In genomic region chr5:110517396-110517795, GRCh38 we compare ENCODE assay signal across 16 cellular contexts.
DNase-seq lines count a peak whose midpoint lies in the region; ATAC-seq, FAIRE-seq and TF ChIP-seq lines count a peak whose summit lies in the region.
"Had no signal": no experiment of that assay in that cellular context is flagged by ENCODE, and none has a peak within 500 bp of the region (broad histone marks: within the 10 kb centered on the region; RNA-seq: fewer than 3 reads in every experiment).

No MANE protein-coding gene starts in this region.

- H3K23me2 ChIP-seq in H1 (ENCODE audit: low read depth, low read length), result no peaks in the 10 kb centered on the region

- no peak overlapping the region for H4K5ac ChIP-seq in H1 (ENCODE audit: insufficient read length, low read depth, low read length)

- TF ChIP-seq RAD21 in H1 (IDR thresholded peaks at IDR 0.05 in 1 of 2, conservative IDR thresholded peaks at IDR 0.05 in 1 of 2; ENCODE audit: low read depth in 2 of 2, low read length in 2 of 2), result no peak

- no peak for TF ChIP-seq POLR2A in H1 (IDR thresholded peaks at IDR 0.05; ENCODE audit: control extremely low read depth in 1 of 2, low read depth in 2 of 2, low read length in 2 of 2)

- no peak overlapping the region for H3K56ac ChIP-seq in H1 (replicated peaks; ENCODE audit: insufficient read length, low read depth, low read length)

- FAIRE-seq in H1 (lab: Jason Lieb, UNC), result peak; percentile 70
- FAIRE-seq: HTR-8/SVneo had no signal

- no peak overlapping the region for H2BK120ac ChIP-seq in H1 (replicated peaks; ENCODE audit: low read depth, low read length)

- H4K91ac ChIP-seq in H1 (replicated peaks; ENCODE audit: insufficient read length, low read length), result no peak overlapping the region

- H3K14ac ChIP-seq in H1 (ENCODE audit: insufficient read length), result no peak overlapping the region

- no peak overlapping the region for H3K4me3 Mint-ChIP-seq in stimulated activated effector memory CD8-positive, alpha-beta T cell treated with anti-CD3 and anti-CD28 coated beads, Interleukin-12 subunit alpha, Interleukin-12 subunit beta, amount 100 ng/mL, for 72 hours
- H3K4me3 Mint-ChIP-seq: CD8-positive, alpha-beta T cell had no signal

- H3K4me1 ChIP-seq in HUES64 (ENCODE audit: insufficient read depth, low read length) (peaks cover 18% of the 10 kb centered on the region), H1 (replicated peaks in 1 of 4; ENCODE audit: control insufficient read depth in 3 of 4, insufficient read depth in 4 of 4, low read length in 3 of 4) (peaks cover 0 to 9% (median 2%) of the 10 kb centered on the region in 4 experiments; a peak in 3 of 7 replicates)

- no peak overlapping the region for H3K4ac ChIP-seq in H1 (replicated peaks; ENCODE audit: insufficient read length, low read depth, low read length)

- H3K27ac ChIP-seq in HUES64 (ENCODE audit: low read depth, low read length) (peak overlapping the region; percentile 42), H1 (ENCODE audit: low read depth, low read length) (no peak overlapping the region)

- H3K36me3 ChIP-seq in HUES64 (ENCODE audit: insufficient read depth, low read length), result no peaks in the 10 kb centered on the region
- H3K36me3 ChIP-seq in H1 (ENCODE audit: control insufficient read depth in 2 of 4, insufficient read depth in 4 of 4, low read length in 3 of 4), result no peaks in the 10 kb centered on the region

- POLR2A ChIA-PET in H1 (lab: Charles Lee; ENCODE audit: partially characterized antibody), result interaction anchor here (0.7 to 2.0 kb wide), 3 partner anchors 12 to 19 kb away, joined by 3 to 6 read pairs (median 4); no protein-coding TSS in a partner anchor

- no peak overlapping the region for H3K9ac ChIP-seq in HUES64 (ENCODE audit: low read depth, low read length)
- H3K9ac ChIP-seq in H1 (replicated peaks in 1 of 4; ENCODE audit: extremely low read depth in 1 of 4, low read depth in 3 of 4, low read length in 3 of 4), result no peak overlapping the region

- H2BK20ac ChIP-seq in H1 (ENCODE audit: low read length), result peak overlapping the region; percentile 87; the same call in 1 of the 2 replicates

- peak overlapping the region; percentile 43; the same call in 1 of the 2 replicates for H2AFZ ChIP-seq in H1 (ENCODE audit: low read length)

- CTCF ChIA-PET in H1 (lab: Charles Lee; ENCODE audit: partially characterized antibody), result no interaction called here

- peaks cover 3% of the 10 kb centered on the region for H3K9me3 Mint-ChIP-seq in stimulated activated effector memory CD8-positive, alpha-beta T cell treated with anti-CD3 and anti-CD28 coated beads, Interleukin-12 subunit alpha, Interleukin-12 subunit beta, amount 100 ng/mL, for 72 hours

- H3K23ac ChIP-seq in H1 (ENCODE audit: insufficient read length), result no peak overlapping the region

- no peaks in the 10 kb centered on the region for H4K20me1 ChIP-seq in H1 (replicated peaks in 1 of 2; ENCODE audit: control insufficient read depth in 1 of 2, insufficient read depth in 2 of 2, low read length in 2 of 2)

- H3K9me3 ChIP-seq in HUES64 (ENCODE audit: insufficient read depth, low read depth, low read length) (0 out of 2 replicates have a peak, but pooled peaks cover 7% of the 10 kb centered on the region), H1 (ENCODE audit: insufficient read depth in 2 of 2, low read depth in 1 of 2, low read length in 1 of 2) (no peaks in the 10 kb centered on the region)

- no peak for TF ChIP-seq EP300 in H1 (IDR thresholded peaks at IDR 0.05; ENCODE audit: borderline replicate concordance in 1 of 2, low read depth in 2 of 2, low read length in 2 of 2)

- H3K4me3 ChIP-seq in HUES64 (ENCODE audit: low read length) (no peak overlapping the region), H1 (ENCODE audit: extremely low read depth in 1 of 4, insufficient read depth in 2 of 4, low read depth in 3 of 4, low read length in 4 of 4) (no peak overlapping the region)

- no peak for DNase-seq in H1 (ENCODE audit: low read depth in 1 of 2, low spot score in 2 of 2)
- DNase-seq in kidney tubule cell (ENCODE audit: low spot score), result peak; percentile 20
- no peak for DNase-seq in stimulated activated effector memory CD8-positive, alpha-beta T cell treated with anti-CD3 and anti-CD28 coated beads, Interleukin-12 subunit alpha, Interleukin-12 subunit beta, amount 100 ng/mL, for 72 hours (ENCODE audit: low spot score in 2 of 2)
- DNase-seq: CD8-positive, alpha-beta T cell; DND-41; GF-D8; HCEC 1CT; KG1; NCI-H1092; NCI-H345; SHP77 had no signal

- H4K8ac ChIP-seq in H1 (ENCODE audit: extremely low read depth, insufficient read depth, low read length), result no peak overlapping the region

- H2BK12ac ChIP-seq in H1 (ENCODE audit: low read depth, low read length), result no peak overlapping the region

- no peaks in the 10 kb centered on the region for H3K36me3 Mint-ChIP-seq in stimulated activated effector memory CD8-positive, alpha-beta T cell treated with anti-CD3 and anti-CD28 coated beads, Interleukin-12 subunit alpha, Interleukin-12 subunit beta, amount 100 ng/mL, for 72 hours
- H3K36me3 Mint-ChIP-seq: CD8-positive, alpha-beta T cell had no signal

- H2BK15ac ChIP-seq in H1 (ENCODE audit: low read length), result no peak overlapping the region

- H3K27me3 ChIP-seq in HUES64 (ENCODE audit: insufficient read depth, low read length) (no peaks in the 10 kb centered on the region), H1 (replicated peaks in 1 of 4; ENCODE audit: control insufficient read depth in 3 of 4, extremely low read depth in 1 of 4, insufficient read depth in 3 of 4, low read length in 3 of 4) (no peaks in the 10 kb centered on the region)

- H3K27ac Mint-ChIP-seq in stimulated activated effector memory CD8-positive, alpha-beta T cell treated with anti-CD3 and anti-CD28 coated beads, Interleukin-12 subunit alpha, Interleukin-12 subunit beta, amount 100 ng/mL, for 72 hours, result no peak overlapping the region
- H3K27ac Mint-ChIP-seq: CD8-positive, alpha-beta T cell had no signal

- peak overlapping the region; percentile 76; the same call in 1 of the 2 replicates for H2BK5ac ChIP-seq in H1 (ENCODE audit: low read depth, low read length)

- TF ChIP-seq CTCF in H1 (IDR thresholded peaks at IDR 0.05; ENCODE audit: control extremely low read depth in 1 of 3, insufficient read depth in 1 of 3, low read depth in 1 of 3, low read length in 3 of 3), result no peak

- no peak overlapping the region for H3K18ac ChIP-seq in H1 (ENCODE audit: extremely low read depth, low read length)

- H3K79me2 ChIP-seq in H1 (ENCODE audit: control insufficient read depth in 1 of 2, insufficient read depth in 2 of 2, low read length in 2 of 2), result no peaks in the 10 kb centered on the region

- H3K4me2 ChIP-seq in H1 (ENCODE audit: insufficient read depth in 1 of 2, low read depth in 2 of 2, low read length in 2 of 2), result 0 out of 4 replicates have a peak overlapping the region, but pooled peaks of 1 of the 2 experiments have one; percentile 18

- H3K4me1 Mint-ChIP-seq in stimulated activated effector memory CD8-positive, alpha-beta T cell treated with anti-CD3 and anti-CD28 coated beads, Interleukin-12 subunit alpha, Interleukin-12 subunit beta, amount 100 ng/mL, for 72 hours, result no peaks in the 10 kb centered on the region

- H2AK5ac ChIP-seq in H1 (ENCODE audit: low read depth, low read length), result no peak overlapping the region

- ATAC-seq in stimulated activated effector memory CD8-positive, alpha-beta T cell treated with anti-CD3 and anti-CD28 coated beads, Interleukin-12 subunit alpha, Interleukin-12 subunit beta, amount 100 ng/mL, for 72 hours, result peak; percentile 26
- ATAC-seq in GM19035 (IDR thresholded peaks at IDR 0.05; ENCODE audit: unreplicated experiment) (no peak), HG03565 (IDR thresholded peaks at IDR 0.05; ENCODE audit: unreplicated experiment) (no peak), GM21515 (IDR thresholded peaks at IDR 0.05; ENCODE audit: unreplicated experiment) (no peak)
- ATAC-seq: CD8-positive, alpha-beta T cell had no signal

- no peaks in the 10 kb centered on the region for H3K79me1 ChIP-seq in H1 (ENCODE audit: low read depth, low read length)
